ENCODE assay signal across 8 cellular contexts in the genomic region with DNA sequence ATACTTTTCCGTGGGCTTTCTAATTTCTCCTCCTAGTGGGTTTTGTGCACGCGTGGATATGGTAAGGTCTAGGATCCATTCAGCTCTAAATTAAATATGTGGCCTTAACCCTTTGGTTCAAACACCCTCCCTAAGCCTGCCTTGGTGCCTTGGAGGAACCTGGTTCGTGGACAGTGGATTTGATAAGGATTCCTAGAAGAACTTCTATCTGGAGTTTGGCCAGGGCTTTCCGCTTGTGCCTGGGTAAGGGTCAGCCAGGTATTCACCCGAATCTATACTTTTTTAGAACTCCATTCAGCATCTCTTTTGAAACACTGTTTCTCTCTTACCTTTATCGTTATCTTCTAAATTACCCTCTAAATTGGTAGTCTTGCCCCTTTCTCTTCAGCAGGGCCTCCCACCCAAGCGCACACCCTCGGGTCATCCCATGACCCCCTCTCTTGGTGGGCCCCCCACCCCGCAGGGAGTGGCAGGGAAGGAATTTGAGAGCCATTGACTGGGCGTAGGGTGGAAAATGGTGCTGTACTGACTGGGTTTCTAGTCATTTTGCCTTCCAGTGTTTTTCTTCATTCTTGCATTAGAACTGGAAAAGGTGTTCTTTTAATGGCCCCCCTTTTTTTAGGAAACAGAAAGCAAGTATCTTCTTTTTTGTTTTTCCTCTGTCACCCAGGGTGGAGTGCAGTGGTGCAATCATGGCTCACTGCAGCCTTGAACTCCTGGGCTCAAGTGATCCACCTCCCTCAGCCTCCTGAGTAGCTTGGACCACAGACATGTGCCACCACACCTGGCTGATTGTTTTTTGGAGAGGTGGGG. TPM values are rescaled to one million over a fixed set of nuclear protein-coding genes. Genes with fewer than 3 reads are reported as not detected.
A peak's percentile ranks its signal among the peaks of the same experiment; 100 is the strongest.
DNase-seq lines count a peak whose midpoint lies in the region; ATAC-seq, FAIRE-seq and TF ChIP-seq lines count a peak whose summit lies in the region.

No MANE protein-coding gene starts in this region.

- peak overlapping the region; percentile 80 for H3K4me3 Mint-ChIP-seq in activated CD4-positive, alpha-beta T cell treated with anti-CD3 and anti-CD28 coated beads, Interleukin-2, amount 10 ng/mL, durations not matched to agents 7 days and 5 days
- H3K4me3 Mint-ChIP-seq in activated naive CD8-positive, alpha-beta T cell treated with anti-CD3 and anti-CD28 coated beads, Interleukin-2, amount 50 U/mL, for 24 hours, result peak overlapping the region; percentile 11

- H3K9me3 ChIP-seq in kidney (ENCODE audit: control insufficient read depth in 1 of 2, low read length in 2 of 2), result no peaks in the 10 kb centered on the region
- H3K9me3 ChIP-seq in subcutaneous abdominal adipose tissue (ENCODE audit: control insufficient read depth in 5 of 5, low read length in 5 of 5), result no peaks in the 10 kb centered on the region

- H3K27me3 Mint-ChIP-seq in activated CD4-positive, alpha-beta T cell treated with anti-CD3 and anti-CD28 coated beads, Interleukin-2, amount 10 ng/mL, durations not matched to agents 7 days and 5 days, result peaks cover 28% of the 10 kb centered on the region
- H3K27me3 Mint-ChIP-seq in activated naive CD8-positive, alpha-beta T cell treated with anti-CD3 and anti-CD28 coated beads, Interleukin-2, amount 50 U/mL, for 24 hours, result peaks cover 48% of the 10 kb centered on the region

- peaks cover 11 to 27% of the 10 kb centered on the region in 2 donors for H3K4me1 ChIP-seq in kidney (ENCODE audit: control insufficient read depth in 1 of 2, insufficient read depth in 1 of 2, low read depth in 1 of 2, low read length in 2 of 2)
- H3K4me1 ChIP-seq in subcutaneous abdominal adipose tissue (ENCODE audit: control insufficient read depth in 5 of 5, insufficient read depth in 5 of 5, low read length in 5 of 5), result peaks cover 2 to 47% (median 40%) of the 10 kb centered on the region in 5 donors

- H3K36me3 Mint-ChIP-seq in activated CD4-positive, alpha-beta T cell treated with anti-CD3 and anti-CD28 coated beads, Interleukin-2, amount 10 ng/mL, durations not matched to agents 7 days and 5 days (ENCODE audit: low read depth), result peaks cover 3% of the 10 kb centered on the region
- no peaks in the 10 kb centered on the region for H3K36me3 Mint-ChIP-seq in activated naive CD8-positive, alpha-beta T cell treated with anti-CD3 and anti-CD28 coated beads, Interleukin-2, amount 50 U/mL, for 24 hours (ENCODE audit: low read depth)

- peak overlapping the region in 1 of 2 donors; percentile 92 for H3K9ac ChIP-seq in kidney (ENCODE audit: low read length in 2 of 2)
- peak overlapping the region in 4 of 5 donors; percentile 76 to 96 (median 88) for H3K9ac ChIP-seq in subcutaneous abdominal adipose tissue (ENCODE audit: low read length in 5 of 5)

- CTCF ChIA-PET in activated CD4-positive, alpha-beta T cell treated with anti-CD3 and anti-CD28 coated beads, Interleukin-2, amount 10 ng/mL, durations not matched to agents 7 days and 5 days (lab: Charles Lee), result no interaction called here

- no peak overlapping the region for H3K27ac Mint-ChIP-seq in activated CD4-positive, alpha-beta T cell treated with anti-CD3 and anti-CD28 coated beads, Interleukin-2, amount 10 ng/mL, durations not matched to agents 7 days and 5 days
- no peak overlapping the region for H3K27ac Mint-ChIP-seq in activated naive CD8-positive, alpha-beta T cell treated with anti-CD3 and anti-CD28 coated beads, Interleukin-2, amount 50 U/mL, for 24 hours

- peak overlapping the region; percentile 84 to 90 for H3K4me3 ChIP-seq in kidney (ENCODE audit: low read length in 2 of 2)
- H3K4me3 ChIP-seq in subcutaneous abdominal adipose tissue (ENCODE audit: low read depth in 1 of 5, low read length in 5 of 5), result peak overlapping the region in 4 of 5 donors; percentile 80 to 95 (median 85)

- H3K36me3 ChIP-seq in kidney (ENCODE audit: control insufficient read depth in 1 of 2, insufficient read depth in 2 of 2, low read length in 2 of 2), result no peaks in the 10 kb centered on the region
- H3K36me3 ChIP-seq in subcutaneous abdominal adipose tissue (ENCODE audit: control insufficient read depth in 5 of 5, insufficient read depth in 5 of 5, low read length in 5 of 5), result no peaks in the 10 kb centered on the region

- H3K9me3 Mint-ChIP-seq in activated CD4-positive, alpha-beta T cell treated with anti-CD3 and anti-CD28 coated beads, Interleukin-2, amount 10 ng/mL, durations not matched to agents 7 days and 5 days, result no peaks in the 10 kb centered on the region
- no peaks in the 10 kb centered on the region for H3K9me3 Mint-ChIP-seq in activated naive CD8-positive, alpha-beta T cell treated with anti-CD3 and anti-CD28 coated beads, Interleukin-2, amount 50 U/mL, for 24 hours

- FAIRE-seq in kidney (lab: Jason Lieb, UNC), result no peak

- no peak overlapping the region for H3K27ac ChIP-seq in kidney (ENCODE audit: low read depth in 2 of 2, low read length in 2 of 2)
- peak overlapping the region; percentile 6 for H3K27ac ChIP-seq in subcutaneous abdominal adipose tissue (ENCODE audit: low read depth, low read length)

- in situ Hi-C loops in GM13976 (cut with MboI; ENCODE audit: low sequenced_read_pairs, unreplicated experiment), result no loop called here

- POLR2A ChIA-PET in activated CD4-positive, alpha-beta T cell treated with anti-CD3 and anti-CD28 coated beads, Interleukin-2, amount 10 ng/mL, durations not matched to agents 7 days and 5 days (lab: Charles Lee), result no interaction called here

- no peak for DNase-seq in activated CD4-positive, alpha-beta T cell treated with anti-CD3 and anti-CD28 coated beads, Interleukin-2, amount 10 ng/mL, durations not matched to agents 7 days and 5 days
- no peak for DNase-seq in activated CD4-positive, alpha-beta T cell treated with anti-CD3 and anti-CD28 coated beads for 4 hours
- DNase-seq in activated naive CD8-positive, alpha-beta T cell treated with anti-CD3 and anti-CD28 coated beads, Interleukin-2, amount 50 U/mL, for 24 hours, result no peak
- no peak for DNase-seq in kidney
- no peak for DNase-seq in effector CD4-positive, alpha-beta T cell
- no peak for DNase-seq in GM13976 (ENCODE audit: low spot score)
- no peak for DNase-seq in inferior parietal cortex (ENCODE audit: extremely low spot score)

- no peaks in the 10 kb centered on the region for H3K27me3 ChIP-seq in subcutaneous abdominal adipose tissue (ENCODE audit: control insufficient read depth in 5 of 5, insufficient read depth in 4 of 5, low read length in 5 of 5)

- peaks cover 27% of the 10 kb centered on the region for H3K4me1 Mint-ChIP-seq in activated CD4-positive, alpha-beta T cell treated with anti-CD3 and anti-CD28 coated beads, Interleukin-2, amount 10 ng/mL, durations not matched to agents 7 days and 5 days
- peaks cover 5% of the 10 kb centered on the region for H3K4me1 Mint-ChIP-seq in activated naive CD8-positive, alpha-beta T cell treated with anti-CD3 and anti-CD28 coated beads, Interleukin-2, amount 50 U/mL, for 24 hours

- TF ChIP-seq CTCF in kidney (IDR thresholded peaks at IDR 0.05; ENCODE audit: borderline replicate concordance, extremely low read depth, insufficient read depth) (no peak), GM13976 (IDR thresholded peaks at IDR 0.05; ENCODE audit: borderline replicate concordance, control extremely low read depth, extremely low read depth, insufficient read depth, missing control alignments) (no peak)

- ATAC-seq in activated naive CD8-positive, alpha-beta T cell treated with anti-CD3 and anti-CD28 coated beads, Interleukin-2, amount 50 U/mL, for 24 hours, result no peak

- intact Hi-C loops in kidney (cut with DNase I), result no loop called here

RNA-seq across cellular contexts. Expression of a gene that starts 1.8 kb away (rescaled TPM):
- 1 to 10 TPM; 3.4 to 3.8 TPM for total RNA-seq in activated CD4-positive, alpha-beta T cell treated with anti-CD3 and anti-CD28 coated beads, Interleukin-2, amount 10 ng/mL, durations not matched to agents 7 days and 5 days
- total RNA-seq in kidney, result 18.7 TPM
- polyA plus RNA-seq in kidney (ENCODE audit: insufficient read depth, low read depth, low replicate concordance), result 5.1 TPM
